25 cellular contexts compared by ENCODE assay signal in the genomic region with DNA sequence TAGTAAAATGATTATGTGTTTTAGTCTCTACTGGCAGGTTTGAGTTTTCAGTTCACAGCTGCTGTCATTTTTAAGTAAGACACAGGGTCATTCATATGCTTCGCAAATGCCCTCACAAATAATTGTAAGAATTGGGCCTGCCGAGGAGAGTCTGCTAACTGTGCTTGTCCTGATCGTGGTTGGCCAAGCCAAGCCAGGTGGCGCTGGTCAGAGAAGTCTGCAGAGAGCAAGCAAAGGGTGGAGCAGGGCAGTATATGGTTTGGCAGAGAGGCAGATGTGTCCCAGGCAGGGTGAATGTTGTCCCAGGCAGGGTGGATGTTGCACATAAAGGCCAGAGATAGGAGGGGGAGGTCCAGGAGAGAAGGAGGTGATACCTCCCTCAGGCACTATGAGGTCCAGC. TPM values are rescaled to one million over a fixed set of nuclear protein-coding genes. Genes with fewer than 3 reads are reported as not detected.
"Had no signal": no experiment of that assay in that cellular context is flagged by ENCODE, and none has a peak within 500 bp of the region (broad histone marks: within the 10 kb centered on the region; RNA-seq: fewer than 3 reads in every experiment).

No MANE protein-coding gene starts in this region.

- H3K27ac ChIP-seq: coronary artery, gastrocnemius medialis, neutrophil, pancreas, right lobe of liver, suprapubic skin, transverse colon, upper lobe of right lung, uterus had no signal

- H3K4me3 ChIP-seq: coronary artery, gastrocnemius medialis, lung, pancreas, right lobe of liver, suprapubic skin, transverse colon, upper lobe of right lung, uterus had no signal

- H3K4me1 ChIP-seq: gastrocnemius medialis, pancreas, right lobe of liver, suprapubic skin, transverse colon, upper lobe of right lung, uterus had no signal

- H3K36me3 Mint-ChIP-seq: memory B cell, naive B cell had no signal

- H3K4me1 Mint-ChIP-seq: memory B cell; naive B cell; neural crest cell; stimulated activated naive CD8-positive, alpha-beta T cell treated with anti-CD3 and anti-CD28 coated beads, Interleukin-15, amount 100 ng/mL, for 72 hours had no signal

- H3K36me3 ChIP-seq: pancreas, right lobe of liver, suprapubic skin, transverse colon, upper lobe of right lung, uterus had no signal

- H3K27me3 Mint-ChIP-seq: memory B cell; naive B cell; natural killer cell treated with Interleukin-12 subunit alpha and Interleukin-12 subunit beta and Interleukin-15 and Interleukin-18, amount 100 ng/mL, for 72 hours; stimulated activated naive CD8-positive, alpha-beta T cell treated with anti-CD3 and anti-CD28 coated beads, Interleukin-15, amount 100 ng/mL, for 72 hours had no signal

- H3K9me3 Mint-ChIP-seq: memory B cell; naive B cell; natural killer cell treated with Interleukin-12 subunit alpha and Interleukin-12 subunit beta and Interleukin-15 and Interleukin-18, amount 100 ng/mL, for 72 hours; neural crest cell; stimulated activated naive CD8-positive, alpha-beta T cell treated with anti-CD3 and anti-CD28 coated beads, Interleukin-15, amount 100 ng/mL, for 72 hours had no signal

- DNase-seq: dermis blood vessel endothelial cell; effector memory CD4-positive, alpha-beta T cell; gastrocnemius medialis; head of caudate nucleus; left ventricle myocardium superior; naive B cell; pancreas; right lobe of liver; small intestine; stimulated activated CD4-positive, alpha-beta T cell treated with anti-CD3 and anti-CD28 coated beads, Interleukin-15, amount 100 ng/mL, for 24 hours; stimulated activated CD4-positive, alpha-beta T cell treated with anti-CD3 and anti-CD28 coated beads, Interleukin-2, amount 100 ng/mL, for 48 hours; stimulated activated CD8-positive, alpha-beta memory T cell treated with anti-CD3 and anti-CD28 coated beads, Interleukin-4, amount 100 ng/mL, for 48 hours; stimulated activated naive CD4-positive, alpha-beta T cell; stimulated activated naive CD8-positive, alpha-beta T cell treated with anti-CD3 and anti-CD28 coated beads, Interleukin-15, amount 100 ng/mL, for 72 hours; transverse colon; upper lobe of right lung; uterus had no signal

- ATAC-seq: gastrocnemius medialis; left ventricle myocardium superior; natural killer cell treated with Interleukin-12 subunit alpha and Interleukin-12 subunit beta and Interleukin-15 and Interleukin-18, amount 100 ng/mL, for 72 hours; pancreas; right lobe of liver; stimulated activated naive CD8-positive, alpha-beta T cell treated with anti-CD3 and anti-CD28 coated beads, Interleukin-15, amount 100 ng/mL, for 72 hours; upper lobe of right lung had no signal

- H3K4me3 Mint-ChIP-seq: memory B cell; naive B cell; natural killer cell treated with Interleukin-12 subunit alpha and Interleukin-12 subunit beta and Interleukin-15 and Interleukin-18, amount 100 ng/mL, for 72 hours; neural crest cell; stimulated activated naive CD8-positive, alpha-beta T cell treated with anti-CD3 and anti-CD28 coated beads, Interleukin-15, amount 100 ng/mL, for 72 hours had no signal

- H3K9me3 ChIP-seq: gastrocnemius medialis, neutrophil, pancreas, right lobe of liver, suprapubic skin, transverse colon, upper lobe of right lung, uterus had no signal

- H3K27me3 ChIP-seq: gastrocnemius medialis, neutrophil, pancreas, right lobe of liver, suprapubic skin, transverse colon, upper lobe of right lung, uterus had no signal

- H3K27ac Mint-ChIP-seq: memory B cell; naive B cell; natural killer cell treated with Interleukin-12 subunit alpha and Interleukin-12 subunit beta and Interleukin-15 and Interleukin-18, amount 100 ng/mL, for 72 hours had no signal

RNA-seq across cellular contexts. Expression of gene SCN3B, which starts 52.7 kb away (rescaled TPM):
- total RNA-seq: mononuclear cell; natural killer cell treated with Interleukin-12 subunit alpha and Interleukin-12 subunit beta and Interleukin-15 and Interleukin-18, amount 100 ng/mL, for 72 hours had no signal
